8 cellular contexts compared by ENCODE assay signal in the genomic region with DNA sequence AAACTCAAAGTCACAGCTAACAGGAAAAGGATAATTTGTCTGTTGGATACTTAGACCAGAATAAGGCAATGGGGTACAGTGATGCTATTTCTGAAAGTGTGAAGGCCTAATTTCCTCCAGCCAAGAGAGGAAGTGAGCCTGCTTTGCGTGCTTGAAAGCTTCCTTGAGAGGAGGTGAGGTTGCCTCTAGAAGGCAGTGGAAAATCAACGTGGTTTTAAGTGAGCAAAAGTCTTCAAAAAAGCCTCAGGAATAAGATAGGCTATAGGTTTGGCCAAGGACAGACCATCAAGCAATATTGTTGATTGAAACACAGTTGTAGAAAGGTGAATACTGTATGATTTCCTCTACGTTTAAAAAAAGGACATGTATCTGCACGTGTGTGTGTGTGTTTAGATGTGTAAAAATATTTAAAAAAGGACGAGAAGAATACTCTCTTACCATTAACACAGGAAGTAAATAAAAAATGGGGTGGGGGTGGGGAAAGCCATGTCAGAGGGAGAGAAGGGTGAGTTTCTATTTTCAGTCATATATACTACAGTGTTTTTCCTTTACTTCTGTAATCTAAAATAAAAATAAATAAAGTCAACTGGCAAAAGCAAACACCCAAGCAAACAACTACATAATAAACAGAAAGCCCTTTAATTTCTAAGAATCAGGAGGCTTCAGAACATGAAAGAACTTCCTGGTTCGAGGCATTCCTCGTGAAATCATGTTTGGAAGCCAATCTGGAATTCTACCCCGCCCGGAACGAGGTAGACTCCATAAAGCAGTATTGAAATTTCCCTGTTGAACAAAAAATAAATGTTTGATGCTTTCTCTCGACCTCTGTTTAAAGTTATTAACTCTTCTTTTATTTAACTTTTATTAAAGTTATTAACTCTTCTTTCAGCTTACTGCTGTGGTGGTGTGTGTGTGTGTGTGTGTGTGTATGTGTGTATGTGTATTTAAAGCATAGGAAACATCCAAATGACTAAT.
DNase-seq lines count a peak whose midpoint lies in the region; ATAC-seq and TF ChIP-seq lines count a peak whose summit lies in the region.

No MANE protein-coding gene starts in this region.

- peak overlapping the region; percentile 99 for H3K27ac Mint-ChIP-seq in activated T-helper 2 cell treated with anti-CD3 and anti-CD28 coated beads, Interferon-gamma antibody, Interleukin-2, Interleukin-4, amounts not matched to agents 10 μg/mL and 5 μg/mL and 100 μg/mL, durations not matched to agents 14 hours and 24 hours and 36 hours

- POLR2A ChIA-PET in GM10248 (lab: Yijun Ruan, JAX): interaction anchor here (0.6 kb wide), 1 partner anchor 10 kb away, joined by 3 read pairs; no protein-coding TSS in a partner anchor

- no peaks in the 10 kb centered on the region for H3K27me3 Mint-ChIP-seq in activated T-helper 2 cell treated with anti-CD3 and anti-CD28 coated beads, Interferon-gamma antibody, Interleukin-2, Interleukin-4, amounts not matched to agents 10 μg/mL and 5 μg/mL and 100 μg/mL, durations not matched to agents 14 hours and 24 hours and 36 hours (ENCODE audit: low read depth)

- ATAC-seq in GM21619 (IDR thresholded peaks at IDR 0.05; ENCODE audit: unreplicated experiment): peak; percentile 79

- H3K27ac ChIP-seq in KOPT-K1 (ENCODE audit: low read depth, low read length, poor library complexity, severe bottlenecking): peak overlapping the region; percentile 83

- CTCF ChIA-PET in GM10248 (lab: Yijun Ruan, JAX): interaction anchor here (0.7 to 3.4 kb wide), 5 partner anchors 15 to 179 kb away, joined by 3 to 17 read pairs (median 3); no protein-coding TSS in a partner anchor

- no peak for TF ChIP-seq CTCF in GM10248 (IDR thresholded peaks at IDR 0.05; ENCODE audit: control extremely low read depth, extremely low read depth, low read depth, missing control alignments)

- H3K9me3 Mint-ChIP-seq in activated T-helper 2 cell treated with anti-CD3 and anti-CD28 coated beads, Interferon-gamma antibody, Interleukin-2, Interleukin-4, amounts not matched to agents 10 μg/mL and 5 μg/mL and 100 μg/mL, durations not matched to agents 14 hours and 24 hours and 36 hours: no peaks in the 10 kb centered on the region

- peak overlapping the region; percentile 59 for H3K4me3 Mint-ChIP-seq in activated T-helper 2 cell treated with anti-CD3 and anti-CD28 coated beads, Interferon-gamma antibody, Interleukin-2, Interleukin-4, amounts not matched to agents 10 μg/mL and 5 μg/mL and 100 μg/mL, durations not matched to agents 14 hours and 24 hours and 36 hours (ENCODE audit: low read depth)

- H3K4me1 Mint-ChIP-seq in activated T-helper 2 cell treated with anti-CD3 and anti-CD28 coated beads, Interferon-gamma antibody, Interleukin-2, Interleukin-4, amounts not matched to agents 10 μg/mL and 5 μg/mL and 100 μg/mL, durations not matched to agents 14 hours and 24 hours and 36 hours (ENCODE audit: low read depth): peaks cover 68% of the 10 kb centered on the region

- intact Hi-C loops in activated T-helper 2 cell treated with anti-CD3 and anti-CD28 coated beads, Interferon-gamma antibody, Interleukin-2, Interleukin-4, amounts not matched to agents 10 μg/mL and 5 μg/mL and 100 μg/mL, durations not matched to agents 14 hours and 24 hours and 36 hours (cut with micrococcal nuclease): loop anchor here (1.0 to 5.0 kb wide), 8 partner anchors 11 to 186 kb away; no protein-coding TSS in a partner anchor

- DNase-seq in GM10248 (ENCODE audit: extremely low spot score) (peak; percentile 38), medulla oblongata (ENCODE audit: extremely low spot score) (peak; percentile 71), NCI-H2081 treated with DMSO at 0.1 percent for 48 hours (lab: John Stamatoyannopoulos, UW) (no peak), GM19240 (ENCODE audit: insufficient read length, low spot score) (no peak), DMS114 treated with DMSO at 0.1 percent for 48 hours (lab: John Stamatoyannopoulos, UW; ENCODE audit: unreplicated experiment) (no peak)
- DNase-seq in activated T-helper 2 cell treated with anti-CD3 and anti-CD28 coated beads, Interferon-gamma antibody, Interleukin-2, Interleukin-4, amounts not matched to agents 10 μg/mL and 5 μg/mL and 100 μg/mL, durations not matched to agents 14 hours and 24 hours and 36 hours (ENCODE audit: low spot score): peak; percentile 59

- no peaks in the 10 kb centered on the region for H3K9me3 ChIP-seq in KOPT-K1 (ENCODE audit: insufficient read depth, low read length, poor library complexity, severe bottlenecking)

- peaks cover 3% of the 10 kb centered on the region for H3K36me3 Mint-ChIP-seq in activated T-helper 2 cell treated with anti-CD3 and anti-CD28 coated beads, Interferon-gamma antibody, Interleukin-2, Interleukin-4, amounts not matched to agents 10 μg/mL and 5 μg/mL and 100 μg/mL, durations not matched to agents 14 hours and 24 hours and 36 hours (ENCODE audit: low read depth)

- H3K36me3 ChIP-seq in KOPT-K1 (ENCODE audit: insufficient read depth, low read length): no peaks in the 10 kb centered on the region

Comparison
In these comparisons a context has a peak if more than half of its experiments do, and no peak if none do; other contexts are left out.
1. DNase-seq: peak in GM10248 (single experiment), activated T-helper 2 cell treated with anti-CD3 and anti-CD28 coated beads, Interferon-gamma antibody, Interleukin-2, Interleukin-4, amounts not matched to agents 10 μg/mL and 5 μg/mL and 100 μg/mL, durations not matched to agents 14 hours and 24 hours and 36 hours (single experiment) and medulla oblongata (single experiment); none in NCI-H2081 treated with DMSO at 0.1 percent for 48 hours (single experiment), GM19240 (single experiment) and DMS114 treated with DMSO at 0.1 percent for 48 hours (single experiment).